Comparison of ENCODE assay signal across 19 cellular contexts in the genomic region with DNA sequence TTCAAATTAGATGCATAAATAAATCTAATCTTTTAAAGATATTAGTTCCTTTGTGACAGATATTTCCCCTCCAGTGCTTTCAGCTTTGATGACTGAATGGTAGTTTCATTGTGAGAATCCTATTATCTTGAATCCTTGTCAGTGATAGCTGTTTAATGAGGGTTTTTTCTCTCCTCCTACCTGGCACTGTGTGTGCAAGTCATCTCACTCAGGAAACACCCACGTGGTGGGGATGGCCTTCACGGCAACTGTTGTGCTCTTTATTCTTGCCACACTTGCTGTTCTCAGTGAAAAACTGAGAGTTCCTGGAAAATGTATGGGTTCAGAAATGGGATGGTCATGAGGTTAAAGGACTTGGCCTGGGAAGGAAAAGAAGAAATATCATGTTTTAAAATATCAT.
DNase-seq lines count a peak whose midpoint lies in the region; TF ChIP-seq lines count a peak whose summit lies in the region.
"Had no signal": no experiment of that assay in that cellular context is flagged by ENCODE, and none has a peak within 500 bp of the region (broad histone marks: within the 10 kb centered on the region; RNA-seq: fewer than 3 reads in every experiment).

No MANE protein-coding gene starts in this region.

- no peak overlapping the region for H3K4me3 ChIP-seq in A673 (ENCODE audit: low read depth, low read length, poor library complexity, severe bottlenecking)
- H3K4me3 ChIP-seq: A549; BLaER1 treated with 17β-estradiol and CSF1 and Interleukin-3, amounts not matched to agents 10 nM and 100 nM had no signal

- no peaks in the 10 kb centered on the region for H3K27me3 ChIP-seq in A673 (replicated peaks; ENCODE audit: insufficient read depth, low read depth, low read length, poor library complexity)
- H3K27me3 ChIP-seq: BLaER1 treated with 17β-estradiol and CSF1 and Interleukin-3, amounts not matched to agents 10 nM and 100 nM had no signal

- DNase-seq in activated CD4-positive, alpha-beta T cell treated with anti-CD3 and anti-CD28 coated beads, Interleukin-2, amount 10 ng/mL, durations not matched to agents 24 days and 14 days: peak; percentile 57
- DNase-seq in activated CD4-positive, alpha-beta T cell treated with anti-CD3 and anti-CD28 coated beads for 1 hour: no peak
- DNase-seq in A673 (ENCODE audit: low spot score): peak; percentile 15
- no peak for DNase-seq in activated T-helper 1 cell treated with anti-CD3 and anti-CD28 coated beads, Interleukin-12 subunit alpha, Interleukin-12 subunit beta, Interleukin-2, Interleukin-4 antibody, amounts not matched to agents 30 ng/mL and 10 ng/mL and 1 ng/mL, durations not matched to agents 14 hours and 24 hours and 36 hours (ENCODE audit: low spot score)
- DNase-seq in stimulated activated CD8-positive, alpha-beta memory T cell treated with anti-CD3 and anti-CD28 coated beads, Interleukin-15, amount 100 ng/mL, for 48 hours (ENCODE audit: low read depth in 2 of 2): peak; percentile 10 to 17
- no peak for DNase-seq in NCI-H1694 treated with DMSO at 0.1 percent for 48 hours (lab: John Stamatoyannopoulos, UW)
- no peak for DNase-seq in NAMALWA (ENCODE audit: low spot score)
- DNase-seq in foreskin melanocyte: no peak
- DNase-seq: Calu3; CD8-positive, alpha-beta T cell; EL; MM.1S; NCI-H1092 treated with DMSO at 0.1 percent for 48 hours; NCI-H146; NCI-H2081; OCI-M1; SHP77 had no signal

- H3K36me3 Mint-ChIP-seq in activated CD4-positive, alpha-beta T cell treated with anti-CD3 and anti-CD28 coated beads, Interleukin-2, amount 10 ng/mL, durations not matched to agents 24 days and 14 days (ENCODE audit: low read depth): no peaks in the 10 kb centered on the region
- H3K36me3 Mint-ChIP-seq in activated T-helper 1 cell treated with anti-CD3 and anti-CD28 coated beads, Interleukin-12 subunit alpha, Interleukin-12 subunit beta, Interleukin-2, Interleukin-4 antibody, amounts not matched to agents 30 ng/mL and 10 ng/mL and 1 ng/mL, durations not matched to agents 14 hours and 24 hours and 36 hours (ENCODE audit: low read depth): no peaks in the 10 kb centered on the region
- H3K36me3 Mint-ChIP-seq: CD8-positive, alpha-beta T cell had no signal

- H3K9me3 ChIP-seq in A673 (ENCODE audit: low read depth, low read length, poor library complexity, severe bottlenecking): no peaks in the 10 kb centered on the region
- H3K9me3 ChIP-seq: A549 had no signal

- no peak for TF ChIP-seq CTCF in A673 (conservative IDR thresholded peaks at IDR 0.05; ENCODE audit: low read depth, low read length)

- H3K36me3 ChIP-seq in A673 (ENCODE audit: insufficient read depth, low read length, poor library complexity, severe bottlenecking): no peaks in the 10 kb centered on the region
- H3K36me3 ChIP-seq: BLaER1 treated with 17β-estradiol and CSF1 and Interleukin-3, amounts not matched to agents 10 nM and 100 nM had no signal

- intact Hi-C loops in activated CD4-positive, alpha-beta T cell treated with anti-CD3 and anti-CD28 coated beads, Interleukin-2, amount 10 ng/mL, durations not matched to agents 24 days and 14 days (cut with micrococcal nuclease): loop anchor here (5.0 kb wide), 1 partner anchor 109 kb away; no protein-coding TSS in a partner anchor
- intact Hi-C loops in A673 (cut with micrococcal nuclease; ENCODE audit: unreplicated experiment): no loop called here
- intact Hi-C loops in activated T-helper 1 cell treated with anti-CD3 and anti-CD28 coated beads, Interleukin-12 subunit alpha, Interleukin-12 subunit beta, Interleukin-2, Interleukin-4 antibody, amounts not matched to agents 30 ng/mL and 10 ng/mL and 1 ng/mL, durations not matched to agents 14 hours and 24 hours and 36 hours (cut with micrococcal nuclease): loop anchor here (2.0 kb wide), 1 partner anchor 110 kb away; no protein-coding TSS in a partner anchor

- H3K27ac ChIP-seq in A673 (ENCODE audit: low read depth, low read length, poor library complexity, severe bottlenecking): no peak overlapping the region
- H3K27ac ChIP-seq: A549; BLaER1 treated with 17β-estradiol and CSF1 and Interleukin-3, amounts not matched to agents 10 nM and 100 nM had no signal

- peaks cover 2% of the 10 kb centered on the region for H3K27me3 Mint-ChIP-seq in activated CD4-positive, alpha-beta T cell treated with anti-CD3 and anti-CD28 coated beads, Interleukin-2, amount 10 ng/mL, durations not matched to agents 24 days and 14 days
- H3K27me3 Mint-ChIP-seq in activated T-helper 1 cell treated with anti-CD3 and anti-CD28 coated beads, Interleukin-12 subunit alpha, Interleukin-12 subunit beta, Interleukin-2, Interleukin-4 antibody, amounts not matched to agents 30 ng/mL and 10 ng/mL and 1 ng/mL, durations not matched to agents 14 hours and 24 hours and 36 hours (ENCODE audit: insufficient read depth): peaks cover 9% of the 10 kb centered on the region

- peaks cover 13% of the 10 kb centered on the region for H3K4me1 Mint-ChIP-seq in activated CD4-positive, alpha-beta T cell treated with anti-CD3 and anti-CD28 coated beads, Interleukin-2, amount 10 ng/mL, durations not matched to agents 24 days and 14 days
- peaks cover 15% of the 10 kb centered on the region for H3K4me1 Mint-ChIP-seq in activated T-helper 1 cell treated with anti-CD3 and anti-CD28 coated beads, Interleukin-12 subunit alpha, Interleukin-12 subunit beta, Interleukin-2, Interleukin-4 antibody, amounts not matched to agents 30 ng/mL and 10 ng/mL and 1 ng/mL, durations not matched to agents 14 hours and 24 hours and 36 hours (ENCODE audit: low read depth)

- H3K4me1 ChIP-seq in A673 (ENCODE audit: insufficient read depth, low read length, poor library complexity, severe bottlenecking): peaks cover 20% of the 10 kb centered on the region
- H3K4me1 ChIP-seq: A549 had no signal

- POLR2A ChIA-PET in A673 (lab: Charles Lee; ENCODE audit: low non-redundant PET): no interaction called here

- H3K9me3 Mint-ChIP-seq in activated CD4-positive, alpha-beta T cell treated with anti-CD3 and anti-CD28 coated beads, Interleukin-2, amount 10 ng/mL, durations not matched to agents 24 days and 14 days: no peaks in the 10 kb centered on the region
- no peaks in the 10 kb centered on the region for H3K9me3 Mint-ChIP-seq in activated T-helper 1 cell treated with anti-CD3 and anti-CD28 coated beads, Interleukin-12 subunit alpha, Interleukin-12 subunit beta, Interleukin-2, Interleukin-4 antibody, amounts not matched to agents 30 ng/mL and 10 ng/mL and 1 ng/mL, durations not matched to agents 14 hours and 24 hours and 36 hours
- H3K9me3 Mint-ChIP-seq: CD8-positive, alpha-beta T cell had no signal

- peak overlapping the region; percentile 27 for H3K27ac Mint-ChIP-seq in activated CD4-positive, alpha-beta T cell treated with anti-CD3 and anti-CD28 coated beads, Interleukin-2, amount 10 ng/mL, durations not matched to agents 24 days and 14 days
- peak overlapping the region; percentile 46 for H3K27ac Mint-ChIP-seq in activated T-helper 1 cell treated with anti-CD3 and anti-CD28 coated beads, Interleukin-12 subunit alpha, Interleukin-12 subunit beta, Interleukin-2, Interleukin-4 antibody, amounts not matched to agents 30 ng/mL and 10 ng/mL and 1 ng/mL, durations not matched to agents 14 hours and 24 hours and 36 hours
- H3K27ac Mint-ChIP-seq: CD8-positive, alpha-beta T cell had no signal

- no TSS peak for BruUV-seq in A673 (replicated peaks; lab: Mats Ljungman, UMichigan)

- CTCF ChIA-PET in A673 (lab: Charles Lee): no interaction called here

- peak overlapping the region; percentile 6 for H3K4me3 Mint-ChIP-seq in activated CD4-positive, alpha-beta T cell treated with anti-CD3 and anti-CD28 coated beads, Interleukin-2, amount 10 ng/mL, durations not matched to agents 24 days and 14 days
- no peak overlapping the region for H3K4me3 Mint-ChIP-seq in activated T-helper 1 cell treated with anti-CD3 and anti-CD28 coated beads, Interleukin-12 subunit alpha, Interleukin-12 subunit beta, Interleukin-2, Interleukin-4 antibody, amounts not matched to agents 30 ng/mL and 10 ng/mL and 1 ng/mL, durations not matched to agents 14 hours and 24 hours and 36 hours
- H3K4me3 Mint-ChIP-seq: CD8-positive, alpha-beta T cell had no signal

Comparison
In these comparisons a context has a peak if more than half of its experiments do, and no peak if none do; other contexts are left out.
1. DNase-seq: peak in activated CD4-positive, alpha-beta T cell treated with anti-CD3 and anti-CD28 coated beads, Interleukin-2, amount 10 ng/mL, durations not matched to agents 24 days and 14 days (single experiment), A673 (single experiment) and stimulated activated CD8-positive, alpha-beta memory T cell treated with anti-CD3 and anti-CD28 coated beads, Interleukin-15, amount 100 ng/mL, for 48 hours (2 of 2); none in activated CD4-positive, alpha-beta T cell treated with anti-CD3 and anti-CD28 coated beads for 1 hour (single experiment), activated T-helper 1 cell treated with anti-CD3 and anti-CD28 coated beads, Interleukin-12 subunit alpha, Interleukin-12 subunit beta, Interleukin-2, Interleukin-4 antibody, amounts not matched to agents 30 ng/mL and 10 ng/mL and 1 ng/mL, durations not matched to agents 14 hours and 24 hours and 36 hours (single experiment), NCI-H1694 treated with DMSO at 0.1 percent for 48 hours (single experiment), NAMALWA (single experiment) and foreskin melanocyte (single experiment).